Comparison of ENCODE assay signal across 1 cellular context in the genomic region with DNA sequence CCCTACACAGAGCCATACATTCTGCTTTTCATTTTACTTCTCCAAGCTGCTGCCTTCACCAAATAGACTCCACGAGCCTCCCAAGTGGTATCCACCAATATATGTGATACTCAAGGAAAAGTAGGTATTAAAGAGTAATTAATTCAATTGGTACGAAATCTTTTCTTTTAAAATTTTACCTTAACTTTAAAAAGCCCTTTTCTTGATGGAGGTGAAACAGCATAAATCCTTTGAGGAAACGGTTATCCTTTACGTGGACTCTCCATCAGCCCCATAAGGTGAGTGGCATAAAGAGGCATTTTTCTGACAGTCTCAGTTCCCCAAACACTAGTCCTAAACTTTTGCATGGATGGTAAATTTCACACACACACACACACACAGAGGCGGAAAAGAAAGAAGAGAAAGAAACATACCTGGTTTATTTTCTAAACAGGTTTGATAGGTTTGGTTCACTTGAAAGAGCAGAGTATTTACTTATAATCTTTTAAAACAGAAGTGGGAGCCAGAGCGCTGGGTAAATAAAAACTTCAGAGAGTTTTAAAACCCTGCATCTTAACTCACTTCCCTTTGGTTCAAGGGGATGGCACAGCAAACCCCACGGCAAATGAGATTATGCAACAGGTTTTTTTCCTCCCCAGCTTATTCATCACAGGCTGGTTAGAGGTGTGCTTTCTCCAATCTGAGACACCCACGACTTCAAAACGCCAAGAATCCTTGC.
A peak's percentile ranks its signal among the peaks of the same experiment; 100 is the strongest.
TF ChIP-seq lines count a peak whose summit lies in the region.

No MANE protein-coding gene starts in this region.

TF ChIP-seq in HepG2, 621 proteins besides CTCF, POLR2A, EP300 and RAD21 (continued from another document and continues in another):
- TF ChIP-seq, protein P1, sequence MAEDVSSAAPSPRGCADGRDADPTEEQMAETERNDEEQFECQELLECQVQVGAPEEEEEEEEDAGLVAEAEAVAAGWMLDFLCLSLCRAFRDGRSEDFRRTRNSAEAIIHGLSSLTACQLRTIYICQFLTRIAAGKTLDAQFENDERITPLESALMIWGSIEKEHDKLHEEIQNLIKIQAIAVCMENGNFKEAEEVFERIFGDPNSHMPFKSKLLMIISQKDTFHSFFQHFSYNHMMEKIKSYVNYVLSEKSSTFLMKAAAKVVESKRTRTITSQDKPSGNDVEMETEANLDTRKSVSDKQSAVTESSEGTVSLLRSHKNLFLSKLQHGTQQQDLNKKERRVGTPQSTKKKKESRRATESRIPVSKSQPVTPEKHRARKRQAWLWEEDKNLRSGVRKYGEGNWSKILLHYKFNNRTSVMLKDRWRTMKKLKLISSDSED (CRISPR knock-in tag; IDR thresholded peaks at IDR 0.05): no peak
- TF ChIP-seq, protein P2, sequence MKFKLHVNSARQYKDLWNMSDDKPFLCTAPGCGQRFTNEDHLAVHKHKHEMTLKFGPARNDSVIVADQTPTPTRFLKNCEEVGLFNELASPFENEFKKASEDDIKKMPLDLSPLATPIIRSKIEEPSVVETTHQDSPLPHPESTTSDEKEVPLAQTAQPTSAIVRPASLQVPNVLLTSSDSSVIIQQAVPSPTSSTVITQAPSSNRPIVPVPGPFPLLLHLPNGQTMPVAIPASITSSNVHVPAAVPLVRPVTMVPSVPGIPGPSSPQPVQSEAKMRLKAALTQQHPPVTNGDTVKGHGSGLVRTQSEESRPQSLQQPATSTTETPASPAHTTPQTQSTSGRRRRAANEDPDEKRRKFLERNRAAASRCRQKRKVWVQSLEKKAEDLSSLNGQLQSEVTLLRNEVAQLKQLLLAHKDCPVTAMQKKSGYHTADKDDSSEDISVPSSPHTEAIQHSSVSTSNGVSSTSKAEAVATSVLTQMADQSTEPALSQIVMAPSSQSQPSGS (CRISPR knock-in tag; IDR thresholded peaks at IDR 0.05): peak; percentile 61; the same call in 1 of the 2 replicates
- 0 out of 2 replicates have a peak, but pooled peaks have one; percentile 14 for TF ChIP-seq ONECUT2 (CRISPR knock-in tag; IDR thresholded peaks at IDR 0.05)
- TF ChIP-seq ZNF34 (CRISPR knock-in tag; IDR thresholded peaks at IDR 0.05; ENCODE audit: borderline replicate concordance): 0 out of 2 replicates have a peak, but pooled peaks have one; percentile 7
- TF ChIP-seq, protein P3, sequence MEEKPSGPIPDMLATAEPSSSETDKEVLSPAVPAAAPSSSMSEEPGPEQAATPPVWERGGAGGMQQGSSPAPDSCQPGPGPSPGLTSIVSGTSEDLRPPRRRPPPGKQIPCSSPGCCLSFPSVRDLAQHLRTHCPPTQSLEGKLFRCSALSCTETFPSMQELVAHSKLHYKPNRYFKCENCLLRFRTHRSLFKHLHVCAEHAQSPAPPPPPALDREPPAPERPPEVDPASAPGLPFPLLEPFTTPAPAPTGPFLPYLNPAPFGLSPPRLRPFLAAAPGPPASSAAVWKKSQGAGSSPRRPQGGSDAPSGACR (CRISPR knock-in tag; IDR thresholded peaks at IDR 0.05): 0 out of 2 replicates have a peak, but pooled peaks have one; percentile 10
- TF ChIP-seq KMT2B (CRISPR knock-in tag; IDR thresholded peaks at IDR 0.05): peak; percentile 18; the same call in 1 of the 2 replicates
- TF ChIP-seq NCOR1 (IDR thresholded peaks at IDR 0.05; ENCODE audit: borderline replicate concordance, low read length): peak; percentile 41; the same call in 1 of the 2 replicates
- TF ChIP-seq, protein P4, sequence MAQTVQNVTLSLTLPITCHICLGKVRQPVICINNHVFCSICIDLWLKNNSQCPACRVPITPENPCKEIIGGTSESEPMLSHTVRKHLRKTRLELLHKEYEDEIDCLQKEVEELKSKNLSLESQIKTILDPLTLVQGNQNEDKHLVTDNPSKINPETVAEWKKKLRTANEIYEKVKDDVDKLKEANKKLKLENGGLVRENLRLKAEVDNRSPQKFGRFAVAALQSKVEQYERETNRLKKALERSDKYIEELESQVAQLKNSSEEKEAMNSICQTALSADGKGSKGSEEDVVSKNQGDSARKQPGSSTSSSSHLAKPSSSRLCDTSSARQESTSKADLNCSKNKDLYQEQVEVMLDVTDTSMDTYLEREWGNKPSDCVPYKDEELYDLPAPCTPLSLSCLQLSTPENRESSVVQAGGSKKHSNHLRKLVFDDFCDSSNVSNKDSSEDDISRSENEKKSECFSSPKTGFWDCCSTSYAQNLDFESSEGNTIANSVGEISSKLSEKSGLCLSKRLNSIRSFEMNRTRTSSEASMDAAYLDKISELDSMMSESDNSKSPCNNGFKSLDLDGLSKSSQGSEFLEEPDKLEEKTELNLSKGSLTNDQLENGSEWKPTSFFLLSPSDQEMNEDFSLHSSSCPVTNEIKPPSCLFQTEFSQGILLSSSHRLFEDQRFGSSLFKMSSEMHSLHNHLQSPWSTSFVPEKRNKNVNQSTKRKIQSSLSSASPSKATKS (CRISPR knock-in tag; IDR thresholded peaks at IDR 0.05): peak; percentile 26; the same call in 1 of the 2 replicates
- TF ChIP-seq HNF4A (CRISPR knock-in tag; IDR thresholded peaks at IDR 0.05): peak; percentile 41; the same call in 1 of the 2 replicates
- TF ChIP-seq FOXP1 (IDR thresholded peaks at IDR 0.05): no peak
- peak; percentile 71; the same call in 1 of the 2 replicates for TF ChIP-seq FOXP1 (CRISPR knock-in tag; IDR thresholded peaks at IDR 0.05)
- peak; percentile 76; the same call in 1 of the 2 replicates for TF ChIP-seq ZNF670 (CRISPR knock-in tag; IDR thresholded peaks at IDR 0.05; ENCODE audit: borderline replicate concordance)
- 0 out of 2 replicates have a peak, but pooled peaks have one; percentile 5 for TF ChIP-seq KDM2A (CRISPR knock-in tag; IDR thresholded peaks at IDR 0.05; ENCODE audit: borderline replicate concordance, low read depth)
- TF ChIP-seq, protein P5, sequence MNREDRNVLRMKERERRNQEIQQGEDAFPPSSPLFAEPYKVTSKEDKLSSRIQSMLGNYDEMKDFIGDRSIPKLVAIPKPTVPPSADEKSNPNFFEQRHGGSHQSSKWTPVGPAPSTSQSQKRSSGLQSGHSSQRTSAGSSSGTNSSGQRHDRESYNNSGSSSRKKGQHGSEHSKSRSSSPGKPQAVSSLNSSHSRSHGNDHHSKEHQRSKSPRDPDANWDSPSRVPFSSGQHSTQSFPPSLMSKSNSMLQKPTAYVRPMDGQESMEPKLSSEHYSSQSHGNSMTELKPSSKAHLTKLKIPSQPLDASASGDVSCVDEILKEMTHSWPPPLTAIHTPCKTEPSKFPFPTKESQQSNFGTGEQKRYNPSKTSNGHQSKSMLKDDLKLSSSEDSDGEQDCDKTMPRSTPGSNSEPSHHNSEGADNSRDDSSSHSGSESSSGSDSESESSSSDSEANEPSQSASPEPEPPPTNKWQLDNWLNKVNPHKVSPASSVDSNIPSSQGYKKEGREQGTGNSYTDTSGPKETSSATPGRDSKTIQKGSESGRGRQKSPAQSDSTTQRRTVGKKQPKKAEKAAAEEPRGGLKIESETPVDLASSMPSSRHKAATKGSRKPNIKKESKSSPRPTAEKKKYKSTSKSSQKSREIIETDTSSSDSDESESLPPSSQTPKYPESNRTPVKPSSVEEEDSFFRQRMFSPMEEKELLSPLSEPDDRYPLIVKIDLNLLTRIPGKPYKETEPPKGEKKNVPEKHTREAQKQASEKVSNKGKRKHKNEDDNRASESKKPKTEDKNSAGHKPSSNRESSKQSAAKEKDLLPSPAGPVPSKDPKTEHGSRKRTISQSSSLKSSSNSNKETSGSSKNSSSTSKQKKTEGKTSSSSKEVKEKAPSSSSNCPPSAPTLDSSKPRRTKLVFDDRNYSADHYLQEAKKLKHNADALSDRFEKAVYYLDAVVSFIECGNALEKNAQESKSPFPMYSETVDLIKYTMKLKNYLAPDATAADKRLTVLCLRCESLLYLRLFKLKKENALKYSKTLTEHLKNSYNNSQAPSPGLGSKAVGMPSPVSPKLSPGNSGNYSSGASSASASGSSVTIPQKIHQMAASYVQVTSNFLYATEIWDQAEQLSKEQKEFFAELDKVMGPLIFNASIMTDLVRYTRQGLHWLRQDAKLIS (CRISPR knock-in tag; IDR thresholded peaks at IDR 0.05): 0 out of 2 replicates have a peak, but pooled peaks have one; percentile 93
- TF ChIP-seq ZFP37 (CRISPR knock-in tag; IDR thresholded peaks at IDR 0.05; ENCODE audit: borderline replicate concordance): 0 out of 2 replicates have a peak, but pooled peaks have one; percentile 32
- TF ChIP-seq ZNF331 (CRISPR knock-in tag; IDR thresholded peaks at IDR 0.05): 0 out of 2 replicates have a peak, but pooled peaks have one; percentile 40
- TF ChIP-seq, protein P6, sequence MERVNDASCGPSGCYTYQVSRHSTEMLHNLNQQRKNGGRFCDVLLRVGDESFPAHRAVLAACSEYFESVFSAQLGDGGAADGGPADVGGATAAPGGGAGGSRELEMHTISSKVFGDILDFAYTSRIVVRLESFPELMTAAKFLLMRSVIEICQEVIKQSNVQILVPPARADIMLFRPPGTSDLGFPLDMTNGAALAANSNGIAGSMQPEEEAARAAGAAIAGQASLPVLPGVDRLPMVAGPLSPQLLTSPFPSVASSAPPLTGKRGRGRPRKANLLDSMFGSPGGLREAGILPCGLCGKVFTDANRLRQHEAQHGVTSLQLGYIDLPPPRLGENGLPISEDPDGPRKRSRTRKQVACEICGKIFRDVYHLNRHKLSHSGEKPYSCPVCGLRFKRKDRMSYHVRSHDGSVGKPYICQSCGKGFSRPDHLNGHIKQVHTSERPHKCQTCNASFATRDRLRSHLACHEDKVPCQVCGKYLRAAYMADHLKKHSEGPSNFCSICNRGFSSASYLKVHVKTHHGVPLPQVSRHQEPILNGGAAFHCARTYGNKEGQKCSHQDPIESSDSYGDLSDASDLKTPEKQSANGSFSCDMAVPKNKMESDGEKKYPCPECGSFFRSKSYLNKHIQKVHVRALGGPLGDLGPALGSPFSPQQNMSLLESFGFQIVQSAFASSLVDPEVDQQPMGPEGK (CRISPR knock-in tag; IDR thresholded peaks at IDR 0.05): peak; percentile 71
- TF ChIP-seq, protein P7, sequence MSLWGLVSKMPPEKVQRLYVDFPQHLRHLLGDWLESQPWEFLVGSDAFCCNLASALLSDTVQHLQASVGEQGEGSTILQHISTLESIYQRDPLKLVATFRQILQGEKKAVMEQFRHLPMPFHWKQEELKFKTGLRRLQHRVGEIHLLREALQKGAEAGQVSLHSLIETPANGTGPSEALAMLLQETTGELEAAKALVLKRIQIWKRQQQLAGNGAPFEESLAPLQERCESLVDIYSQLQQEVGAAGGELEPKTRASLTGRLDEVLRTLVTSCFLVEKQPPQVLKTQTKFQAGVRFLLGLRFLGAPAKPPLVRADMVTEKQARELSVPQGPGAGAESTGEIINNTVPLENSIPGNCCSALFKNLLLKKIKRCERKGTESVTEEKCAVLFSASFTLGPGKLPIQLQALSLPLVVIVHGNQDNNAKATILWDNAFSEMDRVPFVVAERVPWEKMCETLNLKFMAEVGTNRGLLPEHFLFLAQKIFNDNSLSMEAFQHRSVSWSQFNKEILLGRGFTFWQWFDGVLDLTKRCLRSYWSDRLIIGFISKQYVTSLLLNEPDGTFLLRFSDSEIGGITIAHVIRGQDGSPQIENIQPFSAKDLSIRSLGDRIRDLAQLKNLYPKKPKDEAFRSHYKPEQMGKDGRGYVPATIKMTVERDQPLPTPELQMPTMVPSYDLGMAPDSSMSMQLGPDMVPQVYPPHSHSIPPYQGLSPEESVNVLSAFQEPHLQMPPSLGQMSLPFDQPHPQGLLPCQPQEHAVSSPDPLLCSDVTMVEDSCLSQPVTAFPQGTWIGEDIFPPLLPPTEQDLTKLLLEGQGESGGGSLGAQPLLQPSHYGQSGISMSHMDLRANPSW (CRISPR knock-in tag; IDR thresholded peaks at IDR 0.05; ENCODE audit: borderline replicate concordance): no peak
- no peak for TF ChIP-seq MEIS1 (CRISPR knock-in tag; IDR thresholded peaks at IDR 0.05; ENCODE audit: borderline replicate concordance)
- TF ChIP-seq, protein P8, sequence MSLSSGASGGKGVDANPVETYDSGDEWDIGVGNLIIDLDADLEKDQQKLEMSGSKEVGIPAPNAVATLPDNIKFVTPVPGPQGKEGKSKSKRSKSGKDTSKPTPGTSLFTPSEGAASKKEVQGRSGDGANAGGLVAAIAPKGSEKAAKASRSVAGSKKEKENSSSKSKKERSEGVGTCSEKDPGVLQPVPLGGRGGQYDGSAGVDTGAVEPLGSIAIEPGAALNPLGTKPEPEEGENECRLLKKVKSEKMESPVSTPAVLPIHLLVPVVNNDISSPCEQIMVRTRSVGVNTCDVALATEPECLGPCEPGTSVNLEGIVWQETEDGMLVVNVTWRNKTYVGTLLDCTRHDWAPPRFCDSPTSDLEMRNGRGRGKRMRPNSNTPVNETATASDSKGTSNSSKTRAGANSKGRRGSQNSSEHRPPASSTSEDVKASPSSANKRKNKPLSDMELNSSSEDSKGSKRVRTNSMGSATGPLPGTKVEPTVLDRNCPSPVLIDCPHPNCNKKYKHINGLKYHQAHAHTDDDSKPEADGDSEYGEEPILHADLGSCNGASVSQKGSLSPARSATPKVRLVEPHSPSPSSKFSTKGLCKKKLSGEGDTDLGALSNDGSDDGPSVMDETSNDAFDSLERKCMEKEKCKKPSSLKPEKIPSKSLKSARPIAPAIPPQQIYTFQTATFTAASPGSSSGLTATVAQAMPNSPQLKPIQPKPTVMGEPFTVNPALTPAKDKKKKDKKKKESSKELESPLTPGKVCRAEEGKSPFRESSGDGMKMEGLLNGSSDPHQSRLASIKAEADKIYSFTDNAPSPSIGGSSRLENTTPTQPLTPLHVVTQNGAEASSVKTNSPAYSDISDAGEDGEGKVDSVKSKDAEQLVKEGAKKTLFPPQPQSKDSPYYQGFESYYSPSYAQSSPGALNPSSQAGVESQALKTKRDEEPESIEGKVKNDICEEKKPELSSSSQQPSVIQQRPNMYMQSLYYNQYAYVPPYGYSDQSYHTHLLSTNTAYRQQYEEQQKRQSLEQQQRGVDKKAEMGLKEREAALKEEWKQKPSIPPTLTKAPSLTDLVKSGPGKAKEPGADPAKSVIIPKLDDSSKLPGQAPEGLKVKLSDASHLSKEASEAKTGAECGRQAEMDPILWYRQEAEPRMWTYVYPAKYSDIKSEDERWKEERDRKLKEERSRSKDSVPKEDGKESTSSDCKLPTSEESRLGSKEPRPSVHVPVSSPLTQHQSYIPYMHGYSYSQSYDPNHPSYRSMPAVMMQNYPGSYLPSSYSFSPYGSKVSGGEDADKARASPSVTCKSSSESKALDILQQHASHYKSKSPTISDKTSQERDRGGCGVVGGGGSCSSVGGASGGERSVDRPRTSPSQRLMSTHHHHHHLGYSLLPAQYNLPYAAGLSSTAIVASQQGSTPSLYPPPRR (CRISPR knock-in tag; IDR thresholded peaks at IDR 0.05; ENCODE audit: borderline replicate concordance): peak; percentile 53; the same call in 1 of the 2 replicates
- peak; percentile 37; the same call in 1 of the 2 replicates for TF ChIP-seq ZNF878 (CRISPR knock-in tag; IDR thresholded peaks at IDR 0.05)
- peak; percentile 58 for TF ChIP-seq FOXA3 (CRISPR knock-in tag; IDR thresholded peaks at IDR 0.05)
